In the genomic region with DNA sequence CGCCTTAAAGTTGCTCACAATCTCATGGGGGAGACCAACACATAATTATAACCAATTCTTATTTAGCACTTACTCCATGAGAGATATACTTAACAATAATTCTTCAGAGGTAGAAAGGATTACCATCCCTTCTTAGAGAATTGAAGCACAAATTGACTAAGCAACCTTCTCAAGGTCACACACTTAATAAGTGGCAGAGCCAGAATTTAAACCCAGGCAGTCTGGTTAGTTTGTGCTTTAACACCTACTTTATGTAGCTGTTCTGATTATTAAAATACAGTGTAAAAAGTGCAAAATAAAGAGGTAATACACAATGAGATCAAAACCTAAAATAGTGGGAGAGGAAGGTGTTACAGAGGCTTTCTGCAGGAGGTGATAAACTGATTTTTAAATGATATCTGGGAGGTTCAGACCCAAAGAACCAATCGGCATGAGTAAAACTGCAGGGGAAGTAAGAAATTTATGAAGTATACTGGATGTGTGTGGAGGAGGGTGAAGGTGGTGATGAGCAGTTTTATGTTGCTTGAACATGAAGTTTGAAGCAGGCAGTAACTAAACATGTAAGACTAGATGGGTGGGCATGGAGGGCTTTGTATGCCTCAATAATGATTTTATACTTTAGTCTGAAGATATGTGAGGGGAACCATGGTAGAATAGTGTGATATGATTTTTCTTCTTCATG, we compare ENCODE assay signal across 8 cellular contexts. TPM values are rescaled to one million over a fixed set of nuclear protein-coding genes. Genes with fewer than 3 reads are reported as not detected.
A peak's percentile ranks its signal among the peaks of the same experiment; 100 is the strongest.
DNase-seq lines count a peak whose midpoint lies in the region; ATAC-seq and TF ChIP-seq lines count a peak whose summit lies in the region.

No MANE protein-coding gene starts in this region.

- H3K4me3 Mint-ChIP-seq in activated T-helper 1 cell treated with anti-CD3 and anti-CD28 coated beads, Interleukin-12 subunit alpha, Interleukin-12 subunit beta, Interleukin-2, Interleukin-4 antibody, amounts not matched to agents 30 ng/mL and 10 ng/mL and 1 ng/mL, durations not matched to agents 14 hours and 24 hours and 36 hours, result peak overlapping the region; percentile 63
- H3K4me3 Mint-ChIP-seq in mesothelial cell of epicardium, result no peak overlapping the region

- peak overlapping the region; percentile 69 for H3K27ac Mint-ChIP-seq in activated T-helper 1 cell treated with anti-CD3 and anti-CD28 coated beads, Interleukin-12 subunit alpha, Interleukin-12 subunit beta, Interleukin-2, Interleukin-4 antibody, amounts not matched to agents 30 ng/mL and 10 ng/mL and 1 ng/mL, durations not matched to agents 14 hours and 24 hours and 36 hours
- H3K27ac Mint-ChIP-seq in mesothelial cell of epicardium, result peak overlapping the region; percentile 52

- TF ChIP-seq CTCF in HEK293 (tag by site-specific recombination; IDR thresholded peaks at IDR 0.05), result no peak
- no peak for TF ChIP-seq CTCF in mesothelial cell of epicardium (IDR thresholded peaks at IDR 0.05; ENCODE audit: unreplicated experiment)
- TF ChIP-seq CTCF in BE2C (IDR thresholded peaks at IDR 0.05; ENCODE audit: low read depth, low read length), result no peak

- H3K36me3 Mint-ChIP-seq in activated T-helper 1 cell treated with anti-CD3 and anti-CD28 coated beads, Interleukin-12 subunit alpha, Interleukin-12 subunit beta, Interleukin-2, Interleukin-4 antibody, amounts not matched to agents 30 ng/mL and 10 ng/mL and 1 ng/mL, durations not matched to agents 14 hours and 24 hours and 36 hours (ENCODE audit: low read depth), result peaks cover 25% of the 10 kb centered on the region
- no peaks in the 10 kb centered on the region for H3K36me3 Mint-ChIP-seq in mesothelial cell of epicardium

- H3K9me3 ChIP-seq in HEK293 (ENCODE audit: control insufficient read depth, insufficient read depth, low read depth, low read length), result no peaks in the 10 kb centered on the region
- H3K9me3 ChIP-seq in BE2C, result no peaks in the 10 kb centered on the region

- H3K27ac ChIP-seq in ACC112 (ENCODE audit: low read depth, low read length) (peak overlapping the region; percentile 25), HEK293 (ENCODE audit: extremely low read depth, low read depth, low read length) (no peak overlapping the region)

- peaks cover 78% of the 10 kb centered on the region for H3K4me1 Mint-ChIP-seq in activated T-helper 1 cell treated with anti-CD3 and anti-CD28 coated beads, Interleukin-12 subunit alpha, Interleukin-12 subunit beta, Interleukin-2, Interleukin-4 antibody, amounts not matched to agents 30 ng/mL and 10 ng/mL and 1 ng/mL, durations not matched to agents 14 hours and 24 hours and 36 hours (ENCODE audit: low read depth)
- peaks cover 62% of the 10 kb centered on the region for H3K4me1 Mint-ChIP-seq in mesothelial cell of epicardium

- no peaks in the 10 kb centered on the region for H3K36me3 ChIP-seq in ACC112 (ENCODE audit: insufficient read depth, low read length)
- no peaks in the 10 kb centered on the region; a peak in 1 of 3 replicates for H3K36me3 ChIP-seq in HEK293 (ENCODE audit: control insufficient read depth in 2 of 2, insufficient read depth in 1 of 2, low read length in 2 of 2)
- peaks cover 2% of the 10 kb centered on the region; the same call in 1 of the 2 replicates for H3K36me3 ChIP-seq in BE2C

- ATAC-seq in GM21723 (IDR thresholded peaks at IDR 0.05; ENCODE audit: unreplicated experiment) (no peak), HG03521 (IDR thresholded peaks at IDR 0.05; ENCODE audit: unreplicated experiment) (no peak), GM18861 (IDR thresholded peaks at IDR 0.05; ENCODE audit: unreplicated experiment) (no peak)

- H3K27me3 Mint-ChIP-seq in activated T-helper 1 cell treated with anti-CD3 and anti-CD28 coated beads, Interleukin-12 subunit alpha, Interleukin-12 subunit beta, Interleukin-2, Interleukin-4 antibody, amounts not matched to agents 30 ng/mL and 10 ng/mL and 1 ng/mL, durations not matched to agents 14 hours and 24 hours and 36 hours (ENCODE audit: insufficient read depth), result no peaks in the 10 kb centered on the region
- no peaks in the 10 kb centered on the region for H3K27me3 Mint-ChIP-seq in mesothelial cell of epicardium (ENCODE audit: low read depth)

- H3K4me1 ChIP-seq in ACC112 (ENCODE audit: control insufficient read depth, insufficient read depth, low read length, unreplicated experiment) (peaks cover 45% of the 10 kb centered on the region), HEK293 (ENCODE audit: control insufficient read depth, insufficient read depth, low read length) (peaks cover 9% of the 10 kb centered on the region), BE2C (peaks cover 22% of the 10 kb centered on the region; the same call in 1 of the 2 replicates)

- intact Hi-C loops in activated T-helper 1 cell treated with anti-CD3 and anti-CD28 coated beads, Interleukin-12 subunit alpha, Interleukin-12 subunit beta, Interleukin-2, Interleukin-4 antibody, amounts not matched to agents 30 ng/mL and 10 ng/mL and 1 ng/mL, durations not matched to agents 14 hours and 24 hours and 36 hours (cut with micrococcal nuclease), result no loop called here

- H3K79me2 ChIP-seq in ACC112 (ENCODE audit: control insufficient read depth, insufficient read depth, low read length, unreplicated experiment), result peaks cover 97% of the 10 kb centered on the region

- CTCF ChIA-PET in HEK293 (lab: Yijun Ruan, JAX), result interaction anchor here (0.6 to 2.9 kb wide), 21 partner anchors 9 to 1582 kb away, joined by 3 to 29 read pairs (median 5); no protein-coding TSS in a partner anchor

- H3K27me3 ChIP-seq in ACC112 (ENCODE audit: insufficient read depth, low read length), result no peaks in the 10 kb centered on the region
- no peaks in the 10 kb centered on the region for H3K27me3 ChIP-seq in BE2C

- no peak overlapping the region for H3K4me3 ChIP-seq in ACC112 (ENCODE audit: low read depth, low read length)
- H3K4me3 ChIP-seq in HEK293 (ENCODE audit: low read depth, low read length), result no peak overlapping the region
- no peak overlapping the region for H3K4me3 ChIP-seq in BE2C (ENCODE audit: low read depth, low read length)

- H2AFZ ChIP-seq in ACC112 (ENCODE audit: low read length, unreplicated experiment), result no peak overlapping the region

- no peaks in the 10 kb centered on the region for H3K9me3 Mint-ChIP-seq in activated T-helper 1 cell treated with anti-CD3 and anti-CD28 coated beads, Interleukin-12 subunit alpha, Interleukin-12 subunit beta, Interleukin-2, Interleukin-4 antibody, amounts not matched to agents 30 ng/mL and 10 ng/mL and 1 ng/mL, durations not matched to agents 14 hours and 24 hours and 36 hours
- H3K9me3 Mint-ChIP-seq in mesothelial cell of epicardium, result no peaks in the 10 kb centered on the region

- POLR2A ChIA-PET in HEK293 (lab: Yijun Ruan, JAX), result interaction anchor here (0.7 to 1.0 kb wide), 2 partner anchors 30 to 48 kb away, joined by 3 to 6 read pairs; a partner anchor contains a TSS

- no peak for DNase-seq in activated T-helper 1 cell treated with anti-CD3 and anti-CD28 coated beads, Interleukin-12 subunit alpha, Interleukin-12 subunit beta, Interleukin-2, Interleukin-4 antibody, amounts not matched to agents 30 ng/mL and 10 ng/mL and 1 ng/mL, durations not matched to agents 14 hours and 24 hours and 36 hours (ENCODE audit: low spot score)
- DNase-seq in mesothelial cell of epicardium (ENCODE audit: low spot score in 2 of 2, unreplicated experiment in 2 of 2), result no peak
- no peak for DNase-seq in BE2C

TF ChIP-seq in HEK293, 187 proteins besides CTCF, POLR2A, EP300 and RAD21 (continues in another document):
- TF ChIP-seq ZNF664 (tag by site-specific recombination; IDR thresholded peaks at IDR 0.05), result no peak
- TF ChIP-seq ZNF561 (tag by site-specific recombination; IDR thresholded peaks at IDR 0.05; ENCODE audit: borderline replicate concordance), result no peak
- TF ChIP-seq EGR2 (tag by site-specific recombination; IDR thresholded peaks at IDR 0.05; ENCODE audit: low read depth), result peak; percentile 83
- TF ChIP-seq BCL11B (tag by site-specific recombination; IDR thresholded peaks at IDR 0.05; ENCODE audit: low read depth), result no peak

RNA-seq across cellular contexts. Expression of a gene that starts 5.7 kb away (rescaled TPM):
- total RNA-seq in activated T-helper 1 cell treated with anti-CD3 and anti-CD28 coated beads, Interleukin-12 subunit alpha, Interleukin-12 subunit beta, Interleukin-2, Interleukin-4 antibody, amounts not matched to agents 30 ng/mL and 10 ng/mL and 1 ng/mL, durations not matched to agents 14 hours and 24 hours and 36 hours, result 41.2 and 46.8 TPM in 2 replicates
- total RNA-seq in mesothelial cell of epicardium, result 66.3 to 67.4 TPM (median 66.4 TPM) in 3 replicates
- 19.4 TPM for polyA plus RNA-seq in BE2C (2012; ENCODE audit: insufficient read depth, insufficient read length, low read depth)

RNA-seq across cellular contexts. Expression of a gene that starts 6.6 kb away (rescaled TPM):
- total RNA-seq in activated T-helper 1 cell treated with anti-CD3 and anti-CD28 coated beads, Interleukin-12 subunit alpha, Interleukin-12 subunit beta, Interleukin-2, Interleukin-4 antibody, amounts not matched to agents 30 ng/mL and 10 ng/mL and 1 ng/mL, durations not matched to agents 14 hours and 24 hours and 36 hours, result 18.6 and 19.6 TPM in 2 replicates
- 19.1 to 20.6 TPM (median 19.1 TPM) in 3 replicates for total RNA-seq in mesothelial cell of epicardium
- 4.6 TPM for polyA plus RNA-seq in BE2C (2012; ENCODE audit: insufficient read depth, insufficient read length, low read depth)

RNA-seq across cellular contexts. Expression of a gene that starts 30.3 kb away (rescaled TPM):
- 11.2 and 11.6 TPM in 2 replicates for total RNA-seq in activated T-helper 1 cell treated with anti-CD3 and anti-CD28 coated beads, Interleukin-12 subunit alpha, Interleukin-12 subunit beta, Interleukin-2, Interleukin-4 antibody, amounts not matched to agents 30 ng/mL and 10 ng/mL and 1 ng/mL, durations not matched to agents 14 hours and 24 hours and 36 hours
- 10.1 to 10.6 TPM (median 10.5 TPM) in 3 replicates for total RNA-seq in mesothelial cell of epicardium
- polyA plus RNA-seq in BE2C (2012; ENCODE audit: insufficient read depth, insufficient read length, low read depth), result 3.4 TPM

RNA-seq across cellular contexts. Expression of a gene that starts 39.5 kb away (rescaled TPM):
- not detected in 2 replicates for total RNA-seq in activated T-helper 1 cell treated with anti-CD3 and anti-CD28 coated beads, Interleukin-12 subunit alpha, Interleukin-12 subunit beta, Interleukin-2, Interleukin-4 antibody, amounts not matched to agents 30 ng/mL and 10 ng/mL and 1 ng/mL, durations not matched to agents 14 hours and 24 hours and 36 hours
- total RNA-seq in mesothelial cell of epicardium, result 0.66 to 1.3 TPM (median 0.81 TPM) in 3 replicates
- polyA plus RNA-seq in BE2C (2012; ENCODE audit: insufficient read depth, insufficient read length, low read depth), result 1.2 TPM

RNA-seq across cellular contexts. Expression of a gene that starts 45.0 kb away (rescaled TPM):
- 1.1 and 1.5 TPM in 2 replicates for total RNA-seq in activated T-helper 1 cell treated with anti-CD3 and anti-CD28 coated beads, Interleukin-12 subunit alpha, Interleukin-12 subunit beta, Interleukin-2, Interleukin-4 antibody, amounts not matched to agents 30 ng/mL and 10 ng/mL and 1 ng/mL, durations not matched to agents 14 hours and 24 hours and 36 hours
- 2.0 to 2.1 TPM (median 2.1 TPM) in 3 replicates for total RNA-seq in mesothelial cell of epicardium
- 2.6 TPM for polyA plus RNA-seq in BE2C (2012; ENCODE audit: insufficient read depth, insufficient read length, low read depth)
